12 cellular contexts compared by ENCODE assay signal in genomic region chr3:59425371-59425770, GRCh38.
DNase-seq lines count a peak whose midpoint lies in the region; ATAC-seq and TF ChIP-seq lines count a peak whose summit lies in the region.
"Had no signal": no experiment of that assay in that cellular context is flagged by ENCODE, and none has a peak within 500 bp of the region (broad histone marks: within the 10 kb centered on the region; RNA-seq: fewer than 3 reads in every experiment).

No MANE protein-coding gene starts in this region.

- CTCF ChIA-PET in CD4-positive, alpha-beta T cell (lab: Charles Lee): interaction anchor here (0.6 to 0.9 kb wide), 3 partner anchors 17 to 31 kb away, joined by 3 to 4 read pairs (median 3); no protein-coding TSS in a partner anchor

- H3K27ac ChIP-seq in CD4-positive, alpha-beta T cell (ENCODE audit: low read depth, low read length): no peak overlapping the region
- H3K27ac ChIP-seq in MM.1S (ENCODE audit: low read length) (peak overlapping the region; percentile 52; the same call in 1 of the 2 replicates), neural progenitor cell (no peak overlapping the region)
- H3K27ac ChIP-seq: SJCRH30 had no signal

- H3K27ac Mint-ChIP-seq in CD4-positive, alpha-beta T cell: peak overlapping the region; percentile 93
- H3K27ac Mint-ChIP-seq in central memory CD8-positive, alpha-beta T cell (ENCODE audit: low read depth): peak overlapping the region; percentile 94
- peak overlapping the region; percentile 1 to 21 (median 2) for H3K27ac Mint-ChIP-seq in nephron
- H3K27ac Mint-ChIP-seq in neural progenitor cell: no peak overlapping the region

- TF ChIP-seq CTCF in CD4-positive, alpha-beta T cell (IDR thresholded peaks at IDR 0.05): no peak
- TF ChIP-seq CTCF in MM.1S (IDR thresholded peaks at IDR 0.05; ENCODE audit: low read length): no peak
- no peak for TF ChIP-seq CTCF in nephron (IDR thresholded peaks at IDR 0.05; ENCODE audit: unreplicated experiment in 3 of 3)
- TF ChIP-seq CTCF in neural progenitor cell (IDR thresholded peaks at IDR 0.05): no peak

- POLR2A ChIA-PET in CD4-positive, alpha-beta T cell (lab: Charles Lee): interaction anchor here (0.8 to 4.9 kb wide), 10 partner anchors 13 to 585 kb away, joined by 3 to 40 read pairs (median 5); no protein-coding TSS in a partner anchor

- 0 out of 2 replicates have a peak overlapping the region, but pooled peaks have one; percentile 56 for H2AFZ ChIP-seq in MM.1S (ENCODE audit: low read length)
- no peak overlapping the region for H2AFZ ChIP-seq in neural progenitor cell (replicated peaks)

- H3K9ac ChIP-seq in MM.1S (ENCODE audit: low read length) (no peak overlapping the region; the same call in 1 of the 2 replicates), neural progenitor cell (no peak overlapping the region)

- H3K4me2 ChIP-seq in MM.1S (ENCODE audit: low read depth, low read length) (no peak overlapping the region), neural progenitor cell (no peak overlapping the region)

- no peaks in the 10 kb centered on the region for H3K9me3 ChIP-seq in CD4-positive, alpha-beta T cell (ENCODE audit: control insufficient read depth, low read length)
- H3K9me3 ChIP-seq in MM.1S (replicated peaks; ENCODE audit: insufficient read depth, low read length) (no peaks in the 10 kb centered on the region), neural progenitor cell (ENCODE audit: low read depth) (no peaks in the 10 kb centered on the region)
- H3K9me3 ChIP-seq: SJCRH30 had no signal

- H3K27me3 ChIP-seq in CD4-positive, alpha-beta T cell (ENCODE audit: control insufficient read depth, insufficient read depth, low read length): no peaks in the 10 kb centered on the region
- H3K27me3 ChIP-seq in MM.1S (replicated peaks; ENCODE audit: insufficient read depth, low read length): no peaks in the 10 kb centered on the region
- H3K27me3 ChIP-seq in neural progenitor cell: no peaks in the 10 kb centered on the region
- H3K27me3 ChIP-seq: SJCRH30 had no signal

- H3F3A ChIP-seq in MM.1S (ENCODE audit: insufficient read depth, low read length) (no peaks in the 10 kb centered on the region), neural progenitor cell (ENCODE audit: low read depth) (no peaks in the 10 kb centered on the region)

- no peak for DNase-seq in CD4-positive, alpha-beta T cell
- DNase-seq in MM.1S: no peak
- no peak for DNase-seq in central memory CD8-positive, alpha-beta T cell (ENCODE audit: low spot score in 2 of 2)
- DNase-seq in COLO668 (lab: John Stamatoyannopoulos, UW; ENCODE audit: unreplicated experiment): no peak
- no peak for DNase-seq in neural progenitor cell (ENCODE audit: low spot score)
- DNase-seq in GDM1 (lab: John Stamatoyannopoulos, UW): no peak
- DNase-seq: effector CD8-positive, alpha-beta T cell; NCI-H2227 treated with DMSO at 0.1 percent for 48 hours; SJCRH30; small intestine had no signal

- H3K36me3 ChIP-seq in MM.1S (replicated peaks; ENCODE audit: insufficient read depth, low read length): no peaks in the 10 kb centered on the region
- H3K36me3 ChIP-seq in neural progenitor cell: no peaks in the 10 kb centered on the region
- H3K36me3 ChIP-seq: SJCRH30 had no signal

- H3K4me3 ChIP-seq in MM.1S (ENCODE audit: low read length): no peak overlapping the region
- no peak overlapping the region for H3K4me3 ChIP-seq in neural progenitor cell
- H3K4me3 ChIP-seq: SJCRH30 had no signal

- H3K9me2 ChIP-seq in MM.1S (replicated peaks; ENCODE audit: insufficient read depth, low read length): no peaks in the 10 kb centered on the region

- H3K27me3 Mint-ChIP-seq in CD4-positive, alpha-beta T cell: no peaks in the 10 kb centered on the region
- H3K27me3 Mint-ChIP-seq in central memory CD8-positive, alpha-beta T cell: no peaks in the 10 kb centered on the region
- H3K27me3 Mint-ChIP-seq in nephron (ENCODE audit: low read depth): peaks cover 5% of the 10 kb centered on the region
- H3K27me3 Mint-ChIP-seq in neural progenitor cell (ENCODE audit: insufficient read depth, low read depth): peaks cover 2% of the 10 kb centered on the region

- peak overlapping the region; percentile 35 for H3K4me3 Mint-ChIP-seq in CD4-positive, alpha-beta T cell
- H3K4me3 Mint-ChIP-seq in central memory CD8-positive, alpha-beta T cell: peak overlapping the region; percentile 25
- H3K4me3 Mint-ChIP-seq in nephron (no peak overlapping the region), neural progenitor cell (no peak overlapping the region)

- H4K20me1 ChIP-seq in MM.1S (ENCODE audit: insufficient read depth, low read length) (no peaks in the 10 kb centered on the region), neural progenitor cell (ENCODE audit: low read depth) (no peaks in the 10 kb centered on the region)

- no peak for ATAC-seq in CD4-positive, alpha-beta T cell (ENCODE audit: poor library complexity)
- ATAC-seq in central memory CD8-positive, alpha-beta T cell (replicated peaks; ENCODE audit: extremely low read depth, poor library complexity, severe bottlenecking): no peak
- no peak for ATAC-seq in HG02678 (IDR thresholded peaks at IDR 0.05; ENCODE audit: unreplicated experiment)

- H3K36me3 Mint-ChIP-seq in CD4-positive, alpha-beta T cell (ENCODE audit: low read depth): no peaks in the 10 kb centered on the region
- peaks cover 2% of the 10 kb centered on the region for H3K36me3 Mint-ChIP-seq in central memory CD8-positive, alpha-beta T cell (ENCODE audit: insufficient read depth)
- H3K36me3 Mint-ChIP-seq in nephron (ENCODE audit: low read depth) (no peaks in the 10 kb centered on the region), neural progenitor cell (no peaks in the 10 kb centered on the region)

- peaks cover 65% of the 10 kb centered on the region for H3K4me1 Mint-ChIP-seq in CD4-positive, alpha-beta T cell (ENCODE audit: low read depth)
- H3K4me1 Mint-ChIP-seq in central memory CD8-positive, alpha-beta T cell: peaks cover 45% of the 10 kb centered on the region
- peaks cover 8% of the 10 kb centered on the region for H3K4me1 Mint-ChIP-seq in nephron
- peaks cover 12% of the 10 kb centered on the region for H3K4me1 Mint-ChIP-seq in neural progenitor cell

- intact Hi-C loops in CD4-positive, alpha-beta T cell (cut with DNase I, micrococcal nuclease): loop anchor here (10.0 kb wide), 2 partner anchors 111 to 119 kb away; no protein-coding TSS in a partner anchor

- H3K79me2 ChIP-seq in MM.1S (ENCODE audit: low read length): no peaks in the 10 kb centered on the region
- no peaks in the 10 kb centered on the region for H3K79me2 ChIP-seq in neural progenitor cell (ENCODE audit: low read depth)

- H3K4me1 ChIP-seq in MM.1S (ENCODE audit: low read length) (peaks cover 25% of the 10 kb centered on the region), neural progenitor cell (no peaks in the 10 kb centered on the region)
- H3K4me1 ChIP-seq: SJCRH30 had no signal

- no peaks in the 10 kb centered on the region for H3K9me3 Mint-ChIP-seq in CD4-positive, alpha-beta T cell
- no peaks in the 10 kb centered on the region for H3K9me3 Mint-ChIP-seq in central memory CD8-positive, alpha-beta T cell
- no peaks in the 10 kb centered on the region for H3K9me3 Mint-ChIP-seq in nephron
- H3K9me3 Mint-ChIP-seq in neural progenitor cell: no peaks in the 10 kb centered on the region

Comparison
In these comparisons a context has a peak if more than half of its experiments do, and no peak if none do; other contexts are left out.
1. H3K4me3 Mint-ChIP-seq: peak in CD4-positive, alpha-beta T cell (single experiment) and central memory CD8-positive, alpha-beta T cell (single experiment); none in nephron (0 of 3) and neural progenitor cell (single experiment).